Comparison of ENCODE assay signal across 1 cellular context in the genomic region with DNA sequence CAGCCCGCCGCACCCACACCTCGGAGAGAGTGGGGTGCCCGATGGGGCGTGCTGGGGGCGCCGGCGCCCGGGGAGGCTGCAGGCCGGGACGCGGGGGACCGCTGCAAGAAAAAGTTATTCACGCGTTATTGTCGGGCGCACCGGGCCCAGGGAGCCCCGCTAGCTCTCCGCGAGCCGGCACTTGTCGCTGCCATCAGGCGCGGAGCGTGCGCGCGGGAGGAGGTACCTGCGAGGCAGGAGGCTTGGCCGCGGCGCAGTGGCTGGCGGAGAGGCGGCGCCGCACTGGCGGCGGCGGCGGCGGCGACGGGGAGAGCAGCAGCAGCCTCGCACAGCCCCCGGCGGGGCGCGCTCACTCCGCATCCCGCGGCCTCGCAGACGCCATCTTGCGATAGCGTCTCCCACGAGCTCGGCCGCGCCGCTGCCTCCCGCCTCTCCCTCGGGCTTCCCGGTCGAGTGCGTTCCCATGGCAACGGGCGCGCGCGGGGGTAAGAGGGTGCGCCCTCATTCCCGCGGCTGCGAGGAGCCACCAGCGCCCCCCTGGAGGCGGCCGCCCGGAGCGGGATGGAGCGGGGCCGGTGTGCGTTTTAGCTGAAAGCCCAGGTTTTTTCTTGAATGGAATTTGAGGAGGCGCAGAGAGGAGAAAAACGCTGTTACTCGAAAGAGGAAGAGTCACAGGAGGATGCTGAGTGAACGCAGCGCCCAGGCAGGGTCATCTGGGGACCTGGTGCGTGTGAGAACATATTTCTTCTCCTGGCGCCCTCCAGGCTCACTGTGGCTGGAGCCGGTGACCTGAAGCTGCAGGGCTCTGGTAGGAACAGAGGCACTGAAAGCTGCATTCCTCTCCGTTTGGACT.
TF ChIP-seq lines count a peak whose summit lies in the region.

A gene with protein sequence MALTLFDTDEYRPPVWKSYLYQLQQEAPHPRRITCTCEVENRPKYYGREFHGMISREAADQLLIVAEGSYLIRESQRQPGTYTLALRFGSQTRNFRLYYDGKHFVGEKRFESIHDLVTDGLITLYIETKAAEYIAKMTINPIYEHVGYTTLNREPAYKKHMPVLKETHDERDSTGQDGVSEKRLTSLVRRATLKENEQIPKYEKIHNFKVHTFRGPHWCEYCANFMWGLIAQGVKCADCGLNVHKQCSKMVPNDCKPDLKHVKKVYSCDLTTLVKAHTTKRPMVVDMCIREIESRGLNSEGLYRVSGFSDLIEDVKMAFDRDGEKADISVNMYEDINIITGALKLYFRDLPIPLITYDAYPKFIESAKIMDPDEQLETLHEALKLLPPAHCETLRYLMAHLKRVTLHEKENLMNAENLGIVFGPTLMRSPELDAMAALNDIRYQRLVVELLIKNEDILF (minus strand): TSS at position 402 of the 853 bp plus-strand sequence. CDS start 469 bp downstream, outside the sequence.

TF ChIP-seq in HEK293, 187 proteins besides CTCF, POLR2A, EP300 and RAD21 (continued from another document and continues in another):
- TF ChIP-seq, protein P1, sequence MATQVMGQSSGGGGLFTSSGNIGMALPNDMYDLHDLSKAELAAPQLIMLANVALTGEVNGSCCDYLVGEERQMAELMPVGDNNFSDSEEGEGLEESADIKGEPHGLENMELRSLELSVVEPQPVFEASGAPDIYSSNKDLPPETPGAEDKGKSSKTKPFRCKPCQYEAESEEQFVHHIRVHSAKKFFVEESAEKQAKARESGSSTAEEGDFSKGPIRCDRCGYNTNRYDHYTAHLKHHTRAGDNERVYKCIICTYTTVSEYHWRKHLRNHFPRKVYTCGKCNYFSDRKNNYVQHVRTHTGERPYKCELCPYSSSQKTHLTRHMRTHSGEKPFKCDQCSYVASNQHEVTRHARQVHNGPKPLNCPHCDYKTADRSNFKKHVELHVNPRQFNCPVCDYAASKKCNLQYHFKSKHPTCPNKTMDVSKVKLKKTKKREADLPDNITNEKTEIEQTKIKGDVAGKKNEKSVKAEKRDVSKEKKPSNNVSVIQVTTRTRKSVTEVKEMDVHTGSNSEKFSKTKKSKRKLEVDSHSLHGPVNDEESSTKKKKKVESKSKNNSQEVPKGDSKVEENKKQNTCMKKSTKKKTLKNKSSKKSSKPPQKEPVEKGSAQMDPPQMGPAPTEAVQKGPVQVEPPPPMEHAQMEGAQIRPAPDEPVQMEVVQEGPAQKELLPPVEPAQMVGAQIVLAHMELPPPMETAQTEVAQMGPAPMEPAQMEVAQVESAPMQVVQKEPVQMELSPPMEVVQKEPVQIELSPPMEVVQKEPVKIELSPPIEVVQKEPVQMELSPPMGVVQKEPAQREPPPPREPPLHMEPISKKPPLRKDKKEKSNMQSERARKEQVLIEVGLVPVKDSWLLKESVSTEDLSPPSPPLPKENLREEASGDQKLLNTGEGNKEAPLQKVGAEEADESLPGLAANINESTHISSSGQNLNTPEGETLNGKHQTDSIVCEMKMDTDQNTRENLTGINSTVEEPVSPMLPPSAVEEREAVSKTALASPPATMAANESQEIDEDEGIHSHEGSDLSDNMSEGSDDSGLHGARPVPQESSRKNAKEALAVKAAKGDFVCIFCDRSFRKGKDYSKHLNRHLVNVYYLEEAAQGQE (tag by site-specific recombination; IDR thresholded peaks at IDR 0.05) = no peak
- TF ChIP-seq ZNF335 (tag by site-specific recombination; conservative IDR thresholded peaks at IDR 0.05) = peak; percentile 68
- TF ChIP-seq ZNF830 (tag by site-specific recombination; IDR thresholded peaks at IDR 0.05; ENCODE audit: low read depth) = no peak
- TF ChIP-seq, protein P2, sequence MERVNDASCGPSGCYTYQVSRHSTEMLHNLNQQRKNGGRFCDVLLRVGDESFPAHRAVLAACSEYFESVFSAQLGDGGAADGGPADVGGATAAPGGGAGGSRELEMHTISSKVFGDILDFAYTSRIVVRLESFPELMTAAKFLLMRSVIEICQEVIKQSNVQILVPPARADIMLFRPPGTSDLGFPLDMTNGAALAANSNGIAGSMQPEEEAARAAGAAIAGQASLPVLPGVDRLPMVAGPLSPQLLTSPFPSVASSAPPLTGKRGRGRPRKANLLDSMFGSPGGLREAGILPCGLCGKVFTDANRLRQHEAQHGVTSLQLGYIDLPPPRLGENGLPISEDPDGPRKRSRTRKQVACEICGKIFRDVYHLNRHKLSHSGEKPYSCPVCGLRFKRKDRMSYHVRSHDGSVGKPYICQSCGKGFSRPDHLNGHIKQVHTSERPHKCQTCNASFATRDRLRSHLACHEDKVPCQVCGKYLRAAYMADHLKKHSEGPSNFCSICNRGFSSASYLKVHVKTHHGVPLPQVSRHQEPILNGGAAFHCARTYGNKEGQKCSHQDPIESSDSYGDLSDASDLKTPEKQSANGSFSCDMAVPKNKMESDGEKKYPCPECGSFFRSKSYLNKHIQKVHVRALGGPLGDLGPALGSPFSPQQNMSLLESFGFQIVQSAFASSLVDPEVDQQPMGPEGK (tag by site-specific recombination; IDR thresholded peaks at IDR 0.05) = peak; percentile 80
- TF ChIP-seq ZNF2 (tag by site-specific recombination; IDR thresholded peaks at IDR 0.05) = no peak
- peak; percentile 89 for TF ChIP-seq ZNF561 (tag by site-specific recombination; IDR thresholded peaks at IDR 0.05; ENCODE audit: borderline replicate concordance)
- TF ChIP-seq ZNF792 (tag by site-specific recombination; IDR thresholded peaks at IDR 0.05) = no peak
- no peak for TF ChIP-seq ZNF223 (tag by site-specific recombination; IDR thresholded peaks at IDR 0.05)
- TF ChIP-seq, protein P3, sequence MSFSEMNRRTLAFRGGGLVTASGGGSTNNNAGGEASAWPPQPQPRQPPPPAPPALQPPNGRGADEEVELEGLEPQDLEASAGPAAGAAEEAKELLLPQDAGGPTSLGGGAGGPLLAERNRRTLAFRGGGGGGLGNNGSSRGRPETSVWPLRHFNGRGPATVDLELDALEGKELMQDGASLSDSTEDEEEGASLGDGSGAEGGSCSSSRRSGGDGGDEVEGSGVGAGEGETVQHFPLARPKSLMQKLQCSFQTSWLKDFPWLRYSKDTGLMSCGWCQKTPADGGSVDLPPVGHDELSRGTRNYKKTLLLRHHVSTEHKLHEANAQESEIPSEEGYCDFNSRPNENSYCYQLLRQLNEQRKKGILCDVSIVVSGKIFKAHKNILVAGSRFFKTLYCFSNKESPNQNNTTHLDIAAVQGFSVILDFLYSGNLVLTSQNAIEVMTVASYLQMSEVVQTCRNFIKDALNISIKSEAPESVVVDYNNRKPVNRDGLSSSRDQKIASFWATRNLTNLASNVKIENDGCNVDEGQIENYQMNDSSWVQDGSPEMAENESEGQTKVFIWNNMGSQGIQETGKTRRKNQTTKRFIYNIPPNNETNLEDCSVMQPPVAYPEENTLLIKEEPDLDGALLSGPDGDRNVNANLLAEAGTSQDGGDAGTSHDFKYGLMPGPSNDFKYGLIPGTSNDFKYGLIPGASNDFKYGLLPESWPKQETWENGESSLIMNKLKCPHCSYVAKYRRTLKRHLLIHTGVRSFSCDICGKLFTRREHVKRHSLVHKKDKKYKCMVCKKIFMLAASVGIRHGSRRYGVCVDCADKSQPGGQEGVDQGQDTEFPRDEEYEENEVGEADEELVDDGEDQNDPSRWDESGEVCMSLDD (tag by site-specific recombination; IDR thresholded peaks at IDR 0.05) = peak; percentile 30; the same call in 1 of the 2 replicates
- peak; percentile 44 for TF ChIP-seq KLF10 (tag by site-specific recombination; IDR thresholded peaks at IDR 0.05)
- 0 out of 2 replicates have a peak, but pooled peaks have one; percentile 29 for TF ChIP-seq ZNF366 (tag by site-specific recombination; conservative IDR thresholded peaks at IDR 0.05)
- TF ChIP-seq ZFP69B (tag by site-specific recombination; IDR thresholded peaks at IDR 0.05) = no peak
- peak; percentile 87 for TF ChIP-seq ZNF423 (tag by site-specific recombination; IDR thresholded peaks at IDR 0.05)
- TF ChIP-seq, protein P4, sequence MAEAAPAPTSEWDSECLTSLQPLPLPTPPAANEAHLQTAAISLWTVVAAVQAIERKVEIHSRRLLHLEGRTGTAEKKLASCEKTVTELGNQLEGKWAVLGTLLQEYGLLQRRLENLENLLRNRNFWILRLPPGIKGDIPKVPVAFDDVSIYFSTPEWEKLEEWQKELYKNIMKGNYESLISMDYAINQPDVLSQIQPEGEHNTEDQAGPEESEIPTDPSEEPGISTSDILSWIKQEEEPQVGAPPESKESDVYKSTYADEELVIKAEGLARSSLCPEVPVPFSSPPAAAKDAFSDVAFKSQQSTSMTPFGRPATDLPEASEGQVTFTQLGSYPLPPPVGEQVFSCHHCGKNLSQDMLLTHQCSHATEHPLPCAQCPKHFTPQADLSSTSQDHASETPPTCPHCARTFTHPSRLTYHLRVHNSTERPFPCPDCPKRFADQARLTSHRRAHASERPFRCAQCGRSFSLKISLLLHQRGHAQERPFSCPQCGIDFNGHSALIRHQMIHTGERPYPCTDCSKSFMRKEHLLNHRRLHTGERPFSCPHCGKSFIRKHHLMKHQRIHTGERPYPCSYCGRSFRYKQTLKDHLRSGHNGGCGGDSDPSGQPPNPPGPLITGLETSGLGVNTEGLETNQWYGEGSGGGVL (tag by site-specific recombination; IDR thresholded peaks at IDR 0.05) = peak; percentile 30; the same call in 1 of the 2 replicates
- TF ChIP-seq ZSCAN16 (tag by site-specific recombination; IDR thresholded peaks at IDR 0.05) = no peak
- TF ChIP-seq ZNF626 (tag by site-specific recombination; IDR thresholded peaks at IDR 0.05) = 0 out of 2 replicates have a peak, but pooled peaks have one; percentile 10
- TF ChIP-seq ZNF610 (tag by site-specific recombination; IDR thresholded peaks at IDR 0.05; ENCODE audit: borderline replicate concordance) = no peak
- no peak for TF ChIP-seq ZNF24 (tag by site-specific recombination; IDR thresholded peaks at IDR 0.05)
- TF ChIP-seq ZNF660 (tag by site-specific recombination; IDR thresholded peaks at IDR 0.05) = 0 out of 2 replicates have a peak, but pooled peaks have one; percentile 42
- peak; percentile 47; the same call in 1 of the 2 replicates for TF ChIP-seq KLF1 (tag by site-specific recombination; IDR thresholded peaks at IDR 0.05)
- 0 out of 2 replicates have a peak, but pooled peaks have one; percentile 16 for TF ChIP-seq KLF8 (tag by site-specific recombination; IDR thresholded peaks at IDR 0.05)
- TF ChIP-seq ZBTB48 (tag by site-specific recombination; IDR thresholded peaks at IDR 0.05) = peak; percentile 57; the same call in 1 of the 2 replicates
- no peak for TF ChIP-seq PRDM1 (tag by site-specific recombination; IDR thresholded peaks at IDR 0.05)
- no peak for TF ChIP-seq ZNF560 (tag by site-specific recombination; IDR thresholded peaks at IDR 0.05; ENCODE audit: borderline replicate concordance)
- no peak for TF ChIP-seq ZNF302 (tag by site-specific recombination; IDR thresholded peaks at IDR 0.05; ENCODE audit: low read depth)
- TF ChIP-seq, protein P5, sequence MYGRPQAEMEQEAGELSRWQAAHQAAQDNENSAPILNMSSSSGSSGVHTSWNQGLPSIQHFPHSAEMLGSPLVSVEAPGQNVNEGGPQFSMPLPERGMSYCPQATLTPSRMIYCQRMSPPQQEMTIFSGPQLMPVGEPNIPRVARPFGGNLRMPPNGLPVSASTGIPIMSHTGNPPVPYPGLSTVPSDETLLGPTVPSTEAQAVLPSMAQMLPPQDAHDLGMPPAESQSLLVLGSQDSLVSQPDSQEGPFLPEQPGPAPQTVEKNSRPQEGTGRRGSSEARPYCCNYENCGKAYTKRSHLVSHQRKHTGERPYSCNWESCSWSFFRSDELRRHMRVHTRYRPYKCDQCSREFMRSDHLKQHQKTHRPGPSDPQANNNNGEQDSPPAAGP (tag by site-specific recombination; IDR thresholded peaks at IDR 0.05) = no peak
- TF ChIP-seq ZNF777 (tag by site-specific recombination; IDR thresholded peaks at IDR 0.05; ENCODE audit: borderline replicate concordance) = no peak
- TF ChIP-seq ZNF555 (tag by site-specific recombination; conservative IDR thresholded peaks at IDR 0.05) = no peak
- TF ChIP-seq, protein P6, sequence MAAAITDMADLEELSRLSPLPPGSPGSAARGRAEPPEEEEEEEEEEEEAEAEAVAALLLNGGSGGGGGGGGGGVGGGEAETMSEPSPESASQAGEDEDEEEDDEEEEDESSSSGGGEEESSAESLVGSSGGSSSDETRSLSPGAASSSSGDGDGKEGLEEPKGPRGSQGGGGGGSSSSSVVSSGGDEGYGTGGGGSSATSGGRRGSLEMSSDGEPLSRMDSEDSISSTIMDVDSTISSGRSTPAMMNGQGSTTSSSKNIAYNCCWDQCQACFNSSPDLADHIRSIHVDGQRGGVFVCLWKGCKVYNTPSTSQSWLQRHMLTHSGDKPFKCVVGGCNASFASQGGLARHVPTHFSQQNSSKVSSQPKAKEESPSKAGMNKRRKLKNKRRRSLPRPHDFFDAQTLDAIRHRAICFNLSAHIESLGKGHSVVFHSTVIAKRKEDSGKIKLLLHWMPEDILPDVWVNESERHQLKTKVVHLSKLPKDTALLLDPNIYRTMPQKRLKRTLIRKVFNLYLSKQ (tag by site-specific recombination; IDR thresholded peaks at IDR 0.05; ENCODE audit: borderline replicate concordance) = no peak
- TF ChIP-seq ZNF521 (tag by site-specific recombination; IDR thresholded peaks at IDR 0.05) = no peak
- peak; percentile 55 for TF ChIP-seq ZEB2 (tag by site-specific recombination; IDR thresholded peaks at IDR 0.05)
- no peak for TF ChIP-seq ZNF266 (tag by site-specific recombination; IDR thresholded peaks at IDR 0.05; ENCODE audit: low read depth)
- no peak for TF ChIP-seq ZNF707 (tag by site-specific recombination; IDR thresholded peaks at IDR 0.05)
- TF ChIP-seq ZNF791 (tag by site-specific recombination; IDR thresholded peaks at IDR 0.05) = no peak
- TF ChIP-seq, protein P7, sequence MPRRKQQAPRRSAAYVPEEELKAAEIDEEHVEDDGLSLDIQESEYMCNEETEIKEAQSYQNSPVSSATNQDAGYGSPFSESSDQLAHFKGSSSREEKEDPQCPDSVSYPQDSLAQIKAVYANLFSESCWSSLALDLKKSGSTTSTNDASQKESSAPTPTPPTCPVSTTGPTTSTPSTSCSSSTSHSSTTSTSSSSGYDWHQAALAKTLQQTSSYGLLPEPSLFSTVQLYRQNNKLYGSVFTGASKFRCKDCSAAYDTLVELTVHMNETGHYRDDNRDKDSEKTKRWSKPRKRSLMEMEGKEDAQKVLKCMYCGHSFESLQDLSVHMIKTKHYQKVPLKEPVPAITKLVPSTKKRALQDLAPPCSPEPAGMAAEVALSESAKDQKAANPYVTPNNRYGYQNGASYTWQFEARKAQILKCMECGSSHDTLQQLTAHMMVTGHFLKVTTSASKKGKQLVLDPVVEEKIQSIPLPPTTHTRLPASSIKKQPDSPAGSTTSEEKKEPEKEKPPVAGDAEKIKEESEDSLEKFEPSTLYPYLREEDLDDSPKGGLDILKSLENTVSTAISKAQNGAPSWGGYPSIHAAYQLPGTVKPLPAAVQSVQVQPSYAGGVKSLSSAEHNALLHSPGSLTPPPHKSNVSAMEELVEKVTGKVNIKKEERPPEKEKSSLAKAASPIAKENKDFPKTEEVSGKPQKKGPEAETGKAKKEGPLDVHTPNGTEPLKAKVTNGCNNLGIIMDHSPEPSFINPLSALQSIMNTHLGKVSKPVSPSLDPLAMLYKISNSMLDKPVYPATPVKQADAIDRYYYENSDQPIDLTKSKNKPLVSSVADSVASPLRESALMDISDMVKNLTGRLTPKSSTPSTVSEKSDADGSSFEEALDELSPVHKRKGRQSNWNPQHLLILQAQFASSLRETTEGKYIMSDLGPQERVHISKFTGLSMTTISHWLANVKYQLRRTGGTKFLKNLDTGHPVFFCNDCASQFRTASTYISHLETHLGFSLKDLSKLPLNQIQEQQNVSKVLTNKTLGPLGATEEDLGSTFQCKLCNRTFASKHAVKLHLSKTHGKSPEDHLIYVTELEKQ (tag by site-specific recombination; IDR thresholded peaks at IDR 0.05; ENCODE audit: borderline replicate concordance) = no peak
- TF ChIP-seq ZNF701 (tag by site-specific recombination; IDR thresholded peaks at IDR 0.05) = no peak
- TF ChIP-seq OSR2 (tag by site-specific recombination; IDR thresholded peaks at IDR 0.05) = no peak
- no peak for TF ChIP-seq ZFHX2 (tag by site-specific recombination; conservative IDR thresholded peaks at IDR 0.05)
- TF ChIP-seq IKZF3 (tag by site-specific recombination; IDR thresholded peaks at IDR 0.05) = peak; percentile 83
- TF ChIP-seq ZNF341 (tag by site-specific recombination; IDR thresholded peaks at IDR 0.05; ENCODE audit: low read depth) = peak; percentile 88
- TF ChIP-seq TCF7L2 (IDR thresholded peaks at IDR 0.05; ENCODE audit: borderline replicate concordance, low read depth, low read length) = no peak
